3 cellular contexts compared by ENCODE assay signal in the genomic region with DNA sequence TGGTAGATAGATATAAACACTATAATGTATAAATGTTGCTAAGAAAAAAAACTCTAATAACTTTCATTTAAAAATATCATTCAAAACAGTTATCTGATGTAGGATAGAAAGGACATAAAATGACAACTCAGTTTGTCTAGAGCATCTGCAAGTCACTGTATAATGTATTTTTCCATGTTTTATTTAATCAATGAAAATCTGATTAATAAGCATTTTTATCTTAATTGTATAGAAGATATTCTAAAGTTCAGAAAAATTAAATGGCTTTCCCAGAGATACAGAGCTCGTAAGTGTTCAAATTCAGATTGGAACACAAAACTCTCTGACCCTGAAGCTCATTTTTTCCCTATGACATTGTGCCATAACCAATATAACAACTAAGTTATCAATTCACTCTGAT.
TF ChIP-seq lines count a peak whose summit lies in the region.

No MANE protein-coding gene starts in this region.

TF ChIP-seq in HepG2, 621 proteins besides CTCF, POLR2A, EP300 and RAD21:
- TF ChIP-seq POLR2AphosphoS5 (IDR thresholded peaks at IDR 0.05; ENCODE audit: low read depth, low read length) (no peak), ZNF616 (CRISPR knock-in tag; IDR thresholded peaks at IDR 0.05; ENCODE audit: low read depth) (no peak), MAFK (conservative IDR thresholded peaks at IDR 0.05 in 1 of 2, IDR thresholded peaks at IDR 0.05 in 1 of 2; ENCODE audit: low read length in 2 of 2) (peak; percentile 17 to 53; a peak in 1 of 4 replicates), MAFF (IDR thresholded peaks at IDR 0.05; ENCODE audit: low read depth, low read length) (peak; percentile 44), ZNF615 (CRISPR knock-in tag; IDR thresholded peaks at IDR 0.05; ENCODE audit: borderline replicate concordance) (no peak)

TF ChIP-seq in IMR-90, 13 proteins besides CTCF, POLR2A, EP300 and RAD21:
- peak; percentile 40 for TF ChIP-seq MAFK (IDR thresholded peaks at IDR 0.05; ENCODE audit: low read depth, low read length)
- TF ChIP-seq RFX5 (IDR thresholded peaks at IDR 0.05; ENCODE audit: low read depth, low read length): no peak

TF ChIP-seq in K562, 482 proteins besides CTCF, POLR2A, EP300 and RAD21:
- peak; percentile 80 for TF ChIP-seq ZNF316 (IDR thresholded peaks at IDR 0.05)
- TF ChIP-seq ZNF41 (CRISPR knock-in tag; conservative IDR thresholded peaks at IDR 0.05): no peak
- peak; percentile 38; the same call in 1 of the 2 replicates for TF ChIP-seq MAFG (tag; conservative IDR thresholded peaks at IDR 0.05)
- TF ChIP-seq C11orf30 (IDR thresholded peaks at IDR 0.05; ENCODE audit: low read depth): peak; percentile 50
TF ChIP-seq in K562: peak in this region for 3.
